In the genomic region with DNA sequence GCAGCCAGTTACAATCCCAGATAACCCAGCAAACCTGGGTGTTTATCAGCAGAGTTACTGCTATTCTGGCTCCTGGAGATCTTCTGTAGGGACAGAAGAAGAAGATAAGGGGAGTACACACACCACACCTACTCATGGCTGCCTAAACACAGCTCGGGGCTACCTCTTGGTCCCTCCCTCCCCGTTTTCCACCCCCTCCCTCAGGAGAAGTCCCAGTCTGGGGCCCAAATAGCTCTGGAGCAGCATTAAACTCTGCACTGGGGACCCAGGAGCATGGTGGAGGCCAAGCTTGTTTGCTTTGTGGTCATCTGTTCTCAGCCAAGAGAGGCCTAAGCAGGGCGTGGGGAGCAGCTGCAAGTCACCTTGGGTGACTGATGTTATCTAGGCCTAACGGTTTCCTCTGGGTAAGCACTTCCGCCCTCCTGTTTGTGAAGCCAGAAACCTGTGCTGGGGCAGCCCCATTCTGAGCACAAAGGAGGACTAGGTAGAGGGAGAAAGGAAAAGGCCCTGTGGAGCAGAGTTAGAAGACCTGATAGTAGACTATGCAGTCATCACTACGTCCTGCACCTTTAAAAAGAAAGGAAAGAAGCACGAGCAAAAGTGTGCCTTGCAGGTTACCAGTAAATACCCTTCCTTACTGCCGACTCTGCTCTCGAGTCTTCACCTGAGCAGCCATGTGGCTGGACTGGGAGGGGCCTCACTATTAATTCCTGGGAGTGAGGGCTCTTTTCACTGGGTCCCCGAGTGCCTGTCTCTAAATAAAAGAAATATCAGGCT, we compare ENCODE assay signal across 8 cellular contexts. TPM values are rescaled to one million over a fixed set of nuclear protein-coding genes. Genes with fewer than 3 reads are reported as not detected.
DNase-seq lines count a peak whose midpoint lies in the region; ATAC-seq and TF ChIP-seq lines count a peak whose summit lies in the region.

No MANE protein-coding gene starts in this region.

- intact Hi-C loops in activated T-helper 1 cell treated with anti-CD3 and anti-CD28 coated beads, Interleukin-12 subunit alpha, Interleukin-12 subunit beta, Interleukin-2, Interleukin-4 antibody, amounts not matched to agents 30 ng/mL and 10 ng/mL and 1 ng/mL, durations not matched to agents 14 hours and 24 hours and 36 hours (cut with micrococcal nuclease) = loop anchor here (1.0 kb wide), 1 partner anchor 406 kb away; no protein-coding TSS in a partner anchor
- intact Hi-C loops in prostate gland (cut with DNase I) = no loop called here

- in situ Hi-C loops in GM18951 (cut with MboI; ENCODE audit: low sequenced_read_pairs, unreplicated experiment) = no loop called here

- WGBS in prostate gland = 74% methylated on average over 10 of the region's 10 CpGs

- H3K4me1 Mint-ChIP-seq in activated T-helper 1 cell treated with anti-CD3 and anti-CD28 coated beads, Interleukin-12 subunit alpha, Interleukin-12 subunit beta, Interleukin-2, Interleukin-4 antibody, amounts not matched to agents 30 ng/mL and 10 ng/mL and 1 ng/mL, durations not matched to agents 14 hours and 24 hours and 36 hours (ENCODE audit: low read depth) = peaks cover 70% of the 10 kb centered on the region

- H3K9me3 ChIP-seq in mucosa of rectum (ENCODE audit: control insufficient read depth in 2 of 2, low read length in 2 of 2) (no peaks in the 10 kb centered on the region), prostate gland (no peaks in the 10 kb centered on the region)

- no peak for TF ChIP-seq CTCF in prostate gland (IDR thresholded peaks at IDR 0.05)

- H3K27ac Mint-ChIP-seq in activated T-helper 1 cell treated with anti-CD3 and anti-CD28 coated beads, Interleukin-12 subunit alpha, Interleukin-12 subunit beta, Interleukin-2, Interleukin-4 antibody, amounts not matched to agents 30 ng/mL and 10 ng/mL and 1 ng/mL, durations not matched to agents 14 hours and 24 hours and 36 hours = peak overlapping the region; percentile 89

- peak overlapping the region in 1 of 2 donors; percentile 58 for H3K9ac ChIP-seq in mucosa of rectum (ENCODE audit: low read depth in 1 of 2, low read length in 2 of 2)

- H3K4me3 ChIP-seq in mucosa of rectum (ENCODE audit: low read length in 2 of 2) = peak overlapping the region in 1 of 2 donors; percentile 26
- H3K4me3 ChIP-seq in prostate gland = no peak overlapping the region

- peak overlapping the region; percentile 85 for H3K4me3 Mint-ChIP-seq in activated T-helper 1 cell treated with anti-CD3 and anti-CD28 coated beads, Interleukin-12 subunit alpha, Interleukin-12 subunit beta, Interleukin-2, Interleukin-4 antibody, amounts not matched to agents 30 ng/mL and 10 ng/mL and 1 ng/mL, durations not matched to agents 14 hours and 24 hours and 36 hours

- TF ChIP-seq POLR2A in GM18951 (IDR thresholded peaks at IDR 0.05; ENCODE audit: extremely low read depth, insufficient read depth, insufficient read length) = peak; percentile 61
- TF ChIP-seq POLR2A in prostate gland (IDR thresholded peaks at IDR 0.05) = no peak

- H3K36me3 ChIP-seq in mucosa of rectum (ENCODE audit: control insufficient read depth in 2 of 2, insufficient read depth in 2 of 2, low read length in 2 of 2) (no peaks in the 10 kb centered on the region), prostate gland (no peaks in the 10 kb centered on the region)

- H3K9me3 Mint-ChIP-seq in activated T-helper 1 cell treated with anti-CD3 and anti-CD28 coated beads, Interleukin-12 subunit alpha, Interleukin-12 subunit beta, Interleukin-2, Interleukin-4 antibody, amounts not matched to agents 30 ng/mL and 10 ng/mL and 1 ng/mL, durations not matched to agents 14 hours and 24 hours and 36 hours = peaks cover 14% of the 10 kb centered on the region

- peaks cover 26% of the 10 kb centered on the region for H3K36me3 Mint-ChIP-seq in activated T-helper 1 cell treated with anti-CD3 and anti-CD28 coated beads, Interleukin-12 subunit alpha, Interleukin-12 subunit beta, Interleukin-2, Interleukin-4 antibody, amounts not matched to agents 30 ng/mL and 10 ng/mL and 1 ng/mL, durations not matched to agents 14 hours and 24 hours and 36 hours (ENCODE audit: low read depth)

- DNase-seq in OCI-M1 (lab: John Stamatoyannopoulos, UW) = peak; percentile 84
- DNase-seq in activated T-helper 1 cell treated with anti-CD3 and anti-CD28 coated beads, Interleukin-12 subunit alpha, Interleukin-12 subunit beta, Interleukin-2, Interleukin-4 antibody, amounts not matched to agents 30 ng/mL and 10 ng/mL and 1 ng/mL, durations not matched to agents 14 hours and 24 hours and 36 hours (ENCODE audit: low spot score) = peak; percentile 82
- no peak for DNase-seq in NCI-H2171 (lab: John Stamatoyannopoulos, UW)
- no peak for DNase-seq in prostate gland (ENCODE audit: low spot score)
- no peak for DNase-seq in ecto neural progenitor cell (ENCODE audit: low spot score)

- peak; percentile 55 for ATAC-seq in HG02970 (IDR thresholded peaks at IDR 0.05; ENCODE audit: low FRiP score, unreplicated experiment)

- H3K27me3 ChIP-seq in mucosa of rectum (ENCODE audit: control insufficient read depth in 2 of 2, insufficient read depth in 2 of 2, low read length in 2 of 2) (peaks cover 0 to 4% of the 10 kb centered on the region in 2 donors), prostate gland (replicated peaks; ENCODE audit: insufficient read depth) (no peaks in the 10 kb centered on the region)

- H3K4me1 ChIP-seq in mucosa of rectum (ENCODE audit: control insufficient read depth in 2 of 2, insufficient read depth in 2 of 2, low read length in 2 of 2) = peaks cover 5 to 15% of the 10 kb centered on the region in 2 donors
- no peaks in the 10 kb centered on the region for H3K4me1 ChIP-seq in prostate gland (replicated peaks)

- H3K27ac ChIP-seq in mucosa of rectum (ENCODE audit: low read depth in 2 of 2, low read length in 2 of 2) (peak overlapping the region; percentile 74 to 92), prostate gland (no peak overlapping the region)

- no peaks in the 10 kb centered on the region for H3K27me3 Mint-ChIP-seq in activated T-helper 1 cell treated with anti-CD3 and anti-CD28 coated beads, Interleukin-12 subunit alpha, Interleukin-12 subunit beta, Interleukin-2, Interleukin-4 antibody, amounts not matched to agents 30 ng/mL and 10 ng/mL and 1 ng/mL, durations not matched to agents 14 hours and 24 hours and 36 hours (ENCODE audit: insufficient read depth)

RNA-seq across cellular contexts. Expression of a gene that starts 2.0 kb away (rescaled TPM):
- total RNA-seq in activated T-helper 1 cell treated with anti-CD3 and anti-CD28 coated beads, Interleukin-12 subunit alpha, Interleukin-12 subunit beta, Interleukin-2, Interleukin-4 antibody, amounts not matched to agents 30 ng/mL and 10 ng/mL and 1 ng/mL, durations not matched to agents 14 hours and 24 hours and 36 hours = 78.6 and 81.9 TPM in 2 replicates
- 10 to 100 TPM in 1 of 2 donors, 1 to 10 TPM in 1; 2.8 to 13.8 TPM for total RNA-seq in prostate gland

Comparison
In these comparisons a context has a peak if more than half of its experiments do, and no peak if none do; other contexts are left out.
1. DNase-seq: peak in OCI-M1 (single experiment) and activated T-helper 1 cell treated with anti-CD3 and anti-CD28 coated beads, Interleukin-12 subunit alpha, Interleukin-12 subunit beta, Interleukin-2, Interleukin-4 antibody, amounts not matched to agents 30 ng/mL and 10 ng/mL and 1 ng/mL, durations not matched to agents 14 hours and 24 hours and 36 hours (single experiment); none in NCI-H2171 (single experiment), prostate gland (single experiment) and ecto neural progenitor cell (single experiment).
2. H3K27ac ChIP-seq: peak in mucosa of rectum (2 of 2); none in prostate gland (0 of 2).